In the genomic region with DNA sequence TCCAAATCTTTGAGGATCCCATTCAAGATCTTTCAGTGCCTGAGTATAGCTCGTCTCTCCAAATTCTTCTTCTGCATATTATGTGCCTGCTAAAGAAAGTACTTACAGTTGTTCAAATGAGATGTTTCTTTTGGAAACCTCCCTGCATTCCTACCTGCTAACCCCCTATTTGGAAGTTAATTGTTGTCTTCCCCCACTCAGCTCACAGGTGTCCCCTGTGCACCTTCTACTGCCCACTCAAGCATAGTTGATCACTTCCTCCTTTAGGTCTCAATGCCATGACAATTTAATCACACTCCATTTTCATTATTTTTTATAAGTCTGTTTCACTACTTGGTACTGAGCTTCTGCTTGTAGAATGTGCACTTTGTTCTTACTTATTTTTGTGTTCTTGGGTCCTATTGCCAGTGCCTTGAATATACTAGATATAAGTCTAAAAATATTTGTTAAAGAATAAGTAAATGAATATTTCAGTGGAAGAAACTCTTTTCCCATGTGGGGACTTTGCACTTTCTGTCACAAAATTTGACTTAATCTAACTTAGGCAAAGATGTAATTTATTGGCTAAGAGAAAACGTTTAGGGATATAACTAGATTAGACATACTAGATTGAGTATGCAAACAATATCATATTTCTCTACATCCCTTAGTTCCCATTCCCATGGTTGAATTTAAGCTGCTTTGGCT, we compare ENCODE assay signal across 9 cellular contexts. TPM values are rescaled to one million over a fixed set of nuclear protein-coding genes. Genes with fewer than 3 reads are reported as not detected.
DNase-seq lines count a peak whose midpoint lies in the region; ATAC-seq, FAIRE-seq and TF ChIP-seq lines count a peak whose summit lies in the region.
"Had no signal": no experiment of that assay in that cellular context is flagged by ENCODE, and none has a peak within 500 bp of the region (broad histone marks: within the 10 kb centered on the region; RNA-seq: fewer than 3 reads in every experiment).

No MANE protein-coding gene starts in this region.

- WGBS in smooth muscle cell (ENCODE audit: low lambda C conversion rate), result 75% methylated on average over 2 of the region's 2 CpGs
- WGBS in thyroid gland, 2 donors, result 46 to 53% methylated on average over 2 of the region's 2 CpGs

- H3K4me1 Mint-ChIP-seq in activated T-helper 1 cell treated with anti-CD3 and anti-CD28 coated beads, Interleukin-12 subunit alpha, Interleukin-12 subunit beta, Interleukin-2, Interleukin-4 antibody, amounts not matched to agents 30 ng/mL and 10 ng/mL and 1 ng/mL, durations not matched to agents 14 hours and 24 hours and 36 hours (ENCODE audit: low read depth), result peaks cover 91% of the 10 kb centered on the region

- H3K27me3 ChIP-seq in BLaER1 (no peaks in the 10 kb centered on the region), smooth muscle cell (ENCODE audit: low read depth) (no peaks in the 10 kb centered on the region), thyroid gland (no peaks in the 10 kb centered on the region)

- DNase-seq in activated T-helper 1 cell treated with anti-CD3 and anti-CD28 coated beads, Interleukin-12 subunit alpha, Interleukin-12 subunit beta, Interleukin-2, Interleukin-4 antibody, amounts not matched to agents 30 ng/mL and 10 ng/mL and 1 ng/mL, durations not matched to agents 14 hours and 24 hours and 36 hours (ENCODE audit: low spot score), result no peak
- DNase-seq in HTR-8/SVneo (ENCODE audit: insufficient read length, low spot score), result no peak
- DNase-seq in smooth muscle cell (lab: John Stamatoyannopoulos, UW; ENCODE audit: unreplicated experiment), result no peak
- DNase-seq in thyroid gland, result no peak
- no peak for DNase-seq in NCI-H1436 (lab: John Stamatoyannopoulos, UW)

- no peaks in the 10 kb centered on the region for H3F3A ChIP-seq in smooth muscle cell (ENCODE audit: low read depth)

- no peak for FAIRE-seq in HTR-8/SVneo (lab: Jason Lieb, UNC)

- no peaks in the 10 kb centered on the region for H3K79me2 ChIP-seq in smooth muscle cell (ENCODE audit: low read depth)

- H3K9me3 Mint-ChIP-seq in activated T-helper 1 cell treated with anti-CD3 and anti-CD28 coated beads, Interleukin-12 subunit alpha, Interleukin-12 subunit beta, Interleukin-2, Interleukin-4 antibody, amounts not matched to agents 30 ng/mL and 10 ng/mL and 1 ng/mL, durations not matched to agents 14 hours and 24 hours and 36 hours, result peaks cover 7% of the 10 kb centered on the region

- intact Hi-C loops in activated T-helper 1 cell treated with anti-CD3 and anti-CD28 coated beads, Interleukin-12 subunit alpha, Interleukin-12 subunit beta, Interleukin-2, Interleukin-4 antibody, amounts not matched to agents 30 ng/mL and 10 ng/mL and 1 ng/mL, durations not matched to agents 14 hours and 24 hours and 36 hours (cut with micrococcal nuclease), result loop anchor here (5.0 to 10.0 kb wide), 7 partner anchors 100 to 2002 kb away; a partner anchor contains a TSS
- intact Hi-C loops in thyroid gland (cut with DNase I), result no loop called here

- peaks cover 5% of the 10 kb centered on the region for H3K36me3 Mint-ChIP-seq in activated T-helper 1 cell treated with anti-CD3 and anti-CD28 coated beads, Interleukin-12 subunit alpha, Interleukin-12 subunit beta, Interleukin-2, Interleukin-4 antibody, amounts not matched to agents 30 ng/mL and 10 ng/mL and 1 ng/mL, durations not matched to agents 14 hours and 24 hours and 36 hours (ENCODE audit: low read depth)

- no peaks in the 10 kb centered on the region for H3K27me3 Mint-ChIP-seq in activated T-helper 1 cell treated with anti-CD3 and anti-CD28 coated beads, Interleukin-12 subunit alpha, Interleukin-12 subunit beta, Interleukin-2, Interleukin-4 antibody, amounts not matched to agents 30 ng/mL and 10 ng/mL and 1 ng/mL, durations not matched to agents 14 hours and 24 hours and 36 hours (ENCODE audit: insufficient read depth)

- H3K27ac ChIP-seq in BLaER1, result peak overlapping the region; percentile 88; the same call in 1 of the 2 replicates
- H3K27ac ChIP-seq in smooth muscle cell (ENCODE audit: low read depth), result no peak overlapping the region
- no peak overlapping the region for H3K27ac ChIP-seq in thyroid gland
- H3K27ac ChIP-seq: SK-N-MC had no signal

- no peaks in the 10 kb centered on the region for H3K36me3 ChIP-seq in BLaER1
- no peaks in the 10 kb centered on the region for H3K36me3 ChIP-seq in smooth muscle cell (ENCODE audit: low read depth)
- no peaks in the 10 kb centered on the region for H3K36me3 ChIP-seq in thyroid gland

- H3K4me1 ChIP-seq in BLaER1, result peaks cover 44% of the 10 kb centered on the region
- H3K4me1 ChIP-seq in smooth muscle cell (ENCODE audit: low read depth), result no peaks in the 10 kb centered on the region
- no peaks in the 10 kb centered on the region for H3K4me1 ChIP-seq in thyroid gland

- H3K27ac Mint-ChIP-seq in activated T-helper 1 cell treated with anti-CD3 and anti-CD28 coated beads, Interleukin-12 subunit alpha, Interleukin-12 subunit beta, Interleukin-2, Interleukin-4 antibody, amounts not matched to agents 30 ng/mL and 10 ng/mL and 1 ng/mL, durations not matched to agents 14 hours and 24 hours and 36 hours, result peak overlapping the region; percentile 99

- H3K4me3 ChIP-seq in BLaER1 (no peak overlapping the region), smooth muscle cell (no peak overlapping the region), thyroid gland (replicated peaks in 1 of 3) (no peak overlapping the region)
- H3K4me3 ChIP-seq: SK-N-MC had no signal

- TF ChIP-seq POLR2A in thyroid gland (IDR thresholded peaks at IDR 0.05), result no peak

- peak overlapping the region; percentile 84 for H3K4me3 Mint-ChIP-seq in activated T-helper 1 cell treated with anti-CD3 and anti-CD28 coated beads, Interleukin-12 subunit alpha, Interleukin-12 subunit beta, Interleukin-2, Interleukin-4 antibody, amounts not matched to agents 30 ng/mL and 10 ng/mL and 1 ng/mL, durations not matched to agents 14 hours and 24 hours and 36 hours

- H3K4me2 ChIP-seq in BLaER1, result peak overlapping the region; percentile 80
- H3K4me2 ChIP-seq in smooth muscle cell, result no peak overlapping the region

- H2AFZ ChIP-seq in smooth muscle cell (ENCODE audit: low read depth), result no peak overlapping the region

- no peak for TF ChIP-seq CTCF in smooth muscle cell (IDR thresholded peaks at IDR 0.05; ENCODE audit: borderline replicate concordance, insufficient read depth, poor library complexity, severe bottlenecking)
- no peak for TF ChIP-seq CTCF in thyroid gland (IDR thresholded peaks at IDR 0.05)

- H4K20me1 ChIP-seq in BLaER1 (no peaks in the 10 kb centered on the region), smooth muscle cell (ENCODE audit: low read depth) (no peaks in the 10 kb centered on the region)

- peak; percentile 21 for ATAC-seq in GM18858 (IDR thresholded peaks at IDR 0.05; ENCODE audit: unreplicated experiment)
- ATAC-seq in HG03103 (IDR thresholded peaks at IDR 0.05; ENCODE audit: low read depth, unreplicated experiment), result peak; percentile 25

- H3K9ac ChIP-seq in BLaER1, result no peak overlapping the region
- H3K9ac ChIP-seq in smooth muscle cell (ENCODE audit: low read depth), result no peak overlapping the region

- H3K9me3 ChIP-seq in BLaER1 (no peaks in the 10 kb centered on the region), smooth muscle cell (replicated peaks; ENCODE audit: low read depth) (no peaks in the 10 kb centered on the region), thyroid gland (no peaks in the 10 kb centered on the region)

RNA-seq across cellular contexts. Expression of a gene that starts 16.2 kb away (rescaled TPM):
- total RNA-seq in activated T-helper 1 cell treated with anti-CD3 and anti-CD28 coated beads, Interleukin-12 subunit alpha, Interleukin-12 subunit beta, Interleukin-2, Interleukin-4 antibody, amounts not matched to agents 30 ng/mL and 10 ng/mL and 1 ng/mL, durations not matched to agents 14 hours and 24 hours and 36 hours, result 512 and 516 TPM in 2 replicates
- total RNA-seq in smooth muscle cell (0.04 TPM in 1 of 2 replicates, not detected in the other), thyroid gland (10 to 100 TPM; 11.5 to 23.8 (median 16.9) TPM)
- 0.37 TPM in 1 of 2 replicates, not detected in the other for polyA plus RNA-seq in smooth muscle cell

Comparison
In these comparisons a context has a peak if more than half of its experiments do, and no peak if none do; other contexts are left out.
1. RNA of a gene that starts 16.2 kb away (total RNA-seq): 512 to 516 TPM in activated T-helper 1 cell treated with anti-CD3 and anti-CD28 coated beads, Interleukin-12 subunit alpha, Interleukin-12 subunit beta, Interleukin-2, Interleukin-4 antibody, amounts not matched to agents 30 ng/mL and 10 ng/mL and 1 ng/mL, durations not matched to agents 14 hours and 24 hours and 36 hours; 11.5 to 23.8 TPM in thyroid gland and 0.04 TPM in smooth muscle cell; every median in the first group is over 10 times any median in the second.